8 cellular contexts compared by ENCODE assay signal in the genomic region with DNA sequence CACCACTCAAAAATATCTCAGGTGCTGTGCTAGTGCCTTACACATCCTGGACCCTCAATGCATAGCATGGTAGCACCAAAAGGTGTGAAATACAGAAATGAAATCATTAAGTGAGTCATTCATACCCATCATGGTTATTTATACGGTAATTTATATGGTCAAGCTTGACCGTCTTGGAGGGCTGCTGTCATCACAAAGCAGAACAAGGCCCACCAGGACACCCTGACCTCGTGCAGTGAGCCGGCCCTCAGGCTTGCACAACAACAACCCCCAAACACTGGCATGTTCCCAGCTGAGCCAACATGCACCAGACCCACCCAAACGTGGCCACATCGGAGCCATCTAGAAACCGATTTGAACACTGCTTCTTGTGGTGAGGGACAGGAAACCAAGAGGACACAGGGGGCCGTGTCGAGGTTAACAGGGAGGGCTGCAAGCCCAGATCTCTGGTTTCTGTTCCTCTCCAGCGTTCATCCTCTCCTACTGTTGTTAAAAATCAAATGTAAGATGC.
DNase-seq lines count a peak whose midpoint lies in the region; ATAC-seq and TF ChIP-seq lines count a peak whose summit lies in the region.

No MANE protein-coding gene starts in this region.

- H2BK12ac ChIP-seq in mesenchymal stem cell (ENCODE audit: low read length in 2 of 2), result peak overlapping the region; percentile 32 to 80

- H3K9me3 ChIP-seq in mesenchymal stem cell (ENCODE audit: control insufficient read depth, low read length), result no peaks in the 10 kb centered on the region

- H2BK120ac ChIP-seq in mesenchymal stem cell (ENCODE audit: low read depth, low read length), result peak overlapping the region; percentile 24

- H3K27me3 ChIP-seq in mesenchymal stem cell (ENCODE audit: control insufficient read depth in 1 of 2, insufficient read depth in 1 of 2, low read length in 2 of 2), result no peaks in the 10 kb centered on the region

- H3K79me1 ChIP-seq in mesenchymal stem cell (replicated peaks; ENCODE audit: low read length, poor library complexity, severe bottlenecking), result no peaks in the 10 kb centered on the region

- H4K91ac ChIP-seq in mesenchymal stem cell (ENCODE audit: low read length), result no peak overlapping the region

- no peak overlapping the region for H3K9ac ChIP-seq in mesenchymal stem cell (ENCODE audit: low read length)

- H3K4me3 ChIP-seq in mesenchymal stem cell (ENCODE audit: insufficient read depth in 1 of 2, low read depth in 1 of 2, low read length in 2 of 2), result no peak overlapping the region

- H3K36me3 ChIP-seq in mesenchymal stem cell (ENCODE audit: control insufficient read depth in 1 of 2, insufficient read depth in 2 of 2, low read depth in 1 of 2, low read length in 2 of 2), result no peaks in the 10 kb centered on the region

- ATAC-seq in HG02763 (IDR thresholded peaks at IDR 0.05; ENCODE audit: unreplicated experiment), result peak; percentile 70
- peak; percentile 75 for ATAC-seq in stimulated activated naive CD8-positive, alpha-beta T cell treated with anti-CD3 and anti-CD28 coated beads, Interleukin-15, Interleukin-2, amounts not matched to agents 100 U/mL and 50 U/mL, for 24 hours

- no peak overlapping the region for H3K23ac ChIP-seq in mesenchymal stem cell (ENCODE audit: low read length in 2 of 2)

- H4K8ac ChIP-seq in mesenchymal stem cell (ENCODE audit: low read length), result no peak overlapping the region

- peak; percentile 63 for DNase-seq in GM13977 (ENCODE audit: low spot score)
- peak; percentile 47 for DNase-seq in OCI-M1 (lab: John Stamatoyannopoulos, UW)
- peak; percentile 88 for DNase-seq in activated effector memory CD4-positive, alpha-beta T cell treated with anti-CD3 and anti-CD28 coated beads, Interleukin-2, amount 50 U/mL, for 16 hours
- DNase-seq in mesenchymal stem cell, result peak; percentile 15
- peak; percentile 79 for DNase-seq in stimulated activated naive CD8-positive, alpha-beta T cell treated with anti-CD3 and anti-CD28 coated beads, Interleukin-15, Interleukin-2, amounts not matched to agents 100 U/mL and 50 U/mL, for 24 hours
- no peak for DNase-seq in middle frontal gyrus (ENCODE audit: extremely low spot score, low spot score)
- DNase-seq in cerebellar cortex (ENCODE audit: low spot score), result no peak

- in situ Hi-C loops in GM13977 (cut with MboI; ENCODE audit: low pct_unique_long_range_greater_than_20kb, low sequenced_read_pairs, unreplicated experiment), result loop anchor here (25.0 kb wide), 1 partner anchor 384 kb away; the partner anchor contains the start of gene ID2

- H2BK5ac ChIP-seq in mesenchymal stem cell (ENCODE audit: low read depth, low read length, poor library complexity, severe bottlenecking), result no peak overlapping the region

- no peak overlapping the region for H2AK5ac ChIP-seq in mesenchymal stem cell (ENCODE audit: low read length, severe bottlenecking)

- H2AFZ ChIP-seq in mesenchymal stem cell (ENCODE audit: low read depth, low read length), result no peak overlapping the region

- H3K4me2 ChIP-seq in mesenchymal stem cell (ENCODE audit: low read length, poor library complexity, severe bottlenecking), result no peak overlapping the region

- H3K4ac ChIP-seq in mesenchymal stem cell (ENCODE audit: low read depth in 1 of 2, low read length in 2 of 2), result peak overlapping the region in 1 of 2 experiments; percentile 32

- H3K4me1 ChIP-seq in mesenchymal stem cell (ENCODE audit: control insufficient read depth, insufficient read depth, low read depth, low read length), result peaks cover 4% of the 10 kb centered on the region

- peak overlapping the region in 1 of 2 experiments; percentile 74 for H3K18ac ChIP-seq in mesenchymal stem cell (ENCODE audit: low read depth in 1 of 2, low read length in 2 of 2)

- peak overlapping the region in 1 of 2 experiments; percentile 58 for H3K14ac ChIP-seq in mesenchymal stem cell (ENCODE audit: low read length in 2 of 2)

- TF ChIP-seq CTCF in GM13977 (IDR thresholded peaks at IDR 0.05; ENCODE audit: extremely low read depth, insufficient read depth, missing control alignments), result no peak

- no peak overlapping the region for H3K27ac ChIP-seq in mesenchymal stem cell (ENCODE audit: low read length, poor library complexity, severe bottlenecking)

- H2BK15ac ChIP-seq in mesenchymal stem cell (ENCODE audit: low read depth, poor library complexity, severe bottlenecking), result peak overlapping the region; percentile 6

- 52% methylated on average over 10 of the region's 10 CpGs for WGBS in mesenchymal stem cell

Comparison
In these comparisons a context has a peak if more than half of its experiments do, and no peak if none do; other contexts are left out.
1. DNase-seq: peak in GM13977 (single experiment), OCI-M1 (single experiment), activated effector memory CD4-positive, alpha-beta T cell treated with anti-CD3 and anti-CD28 coated beads, Interleukin-2, amount 50 U/mL, for 16 hours (single experiment), mesenchymal stem cell (single experiment) and stimulated activated naive CD8-positive, alpha-beta T cell treated with anti-CD3 and anti-CD28 coated beads, Interleukin-15, Interleukin-2, amounts not matched to agents 100 U/mL and 50 U/mL, for 24 hours (single experiment); none in middle frontal gyrus (single experiment) and cerebellar cortex (single experiment).